Comparison of ENCODE assay signal across 11 cellular contexts in genomic region chr17:19354748-19355147, GRCh38. TPM values are rescaled to one million over a fixed set of nuclear protein-coding genes. Genes with fewer than 3 reads are reported as not detected.
A peak's percentile ranks its signal among the peaks of the same experiment; 100 is the strongest.
DNase-seq lines count a peak whose midpoint lies in the region; ATAC-seq, FAIRE-seq and TF ChIP-seq lines count a peak whose summit lies in the region.
"Had no signal": no experiment of that assay in that cellular context is flagged by ENCODE, and none has a peak within 500 bp of the region (broad histone marks: within the 10 kb centered on the region; RNA-seq: fewer than 3 reads in every experiment).

No MANE protein-coding gene starts in this region.

- intact Hi-C loops in HCT116 (cut with micrococcal nuclease): no loop called here
- intact Hi-C loops in PC-3 (cut with micrococcal nuclease): no loop called here
- intact Hi-C loops in HepG2 (cut with micrococcal nuclease; ENCODE audit: unreplicated experiment): no loop called here
- intact Hi-C loops in CD4-positive, alpha-beta T cell (cut with DNase I, micrococcal nuclease): no loop called here

- TF ChIP-seq POLR2A in HCT116 (IDR thresholded peaks at IDR 0.05; ENCODE audit: borderline replicate concordance, extremely low read depth, insufficient read depth, insufficient read length) (no peak), HepG2 (IDR thresholded peaks at IDR 0.05; ENCODE audit: insufficient read depth in 1 of 2, low read depth in 2 of 2, low read length in 2 of 2) (no peak)

- H3K4me1 ChIP-seq in HCT116 (ENCODE audit: control insufficient read depth in 1 of 2, insufficient read depth in 2 of 2, low read length in 2 of 2) (peaks cover 4 to 18% of the 10 kb centered on the region in 2 experiments; a peak in 3 of 4 replicates), PC-3 (ENCODE audit: insufficient read depth, low read length) (peaks cover 15% of the 10 kb centered on the region), fibroblast of lung (ENCODE audit: control insufficient read depth, extremely low read depth, insufficient read depth, low read length) (peaks cover 2% of the 10 kb centered on the region), HepG2 (ENCODE audit: insufficient read depth, low read length) (no peaks in the 10 kb centered on the region)
- H3K4me1 ChIP-seq: BLaER1 had no signal

- no peaks in the 10 kb centered on the region for H3K9me3 Mint-ChIP-seq in CD4-positive, alpha-beta T cell

- H3F3A ChIP-seq in PC-3 (ENCODE audit: low read length, unreplicated experiment): no peaks in the 10 kb centered on the region

- H3K4me3 Mint-ChIP-seq in CD4-positive, alpha-beta T cell: no peak overlapping the region

- H3K27ac ChIP-seq in HCT116 (ENCODE audit: low read depth, low read length) (no peak overlapping the region), PC-3 (ENCODE audit: low read length) (peak overlapping the region; percentile 17; the same call in 1 of the 2 replicates), fibroblast of lung (ENCODE audit: insufficient read depth, low read length) (no peak overlapping the region), HepG2 (ENCODE audit: extremely low read length, insufficient read depth, low read length) (no peak overlapping the region)
- no peak overlapping the region for H3K27ac ChIP-seq in CD4-positive, alpha-beta T cell (ENCODE audit: low read depth, low read length)
- H3K27ac ChIP-seq: BLaER1 had no signal

- FAIRE-seq in HepG2 (lab: Jason Lieb, UNC): no peak

- RAD21 ChIA-PET in HCT116 (lab: Charles Lee; ENCODE audit: low non-redundant PET in 1 of 2, low total read pairs in 2 of 2, uncharacterized antibody in 2 of 2, unreplicated experiment in 2 of 2): interaction anchor here in 1 of 2 experiments (0.6 kb wide), 1 partner anchor 11 kb away, joined by 3 read pairs; no protein-coding TSS in a partner anchor

- TF ChIP-seq RAD21 in HCT116 (IDR thresholded peaks at IDR 0.05; ENCODE audit: low read depth) (no peak), HepG2 (CRISPR knock-in tag; IDR thresholded peaks at IDR 0.05) (no peak)

- H3K27me3 Mint-ChIP-seq in CD4-positive, alpha-beta T cell: peaks cover 24% of the 10 kb centered on the region

- DNase-seq in HCT116 (ENCODE audit: low read depth, low spot score) (no peak), PC-3 (no peak), fibroblast of lung (ENCODE audit: low read depth in 2 of 2) (no peak), HepG2 (ENCODE audit: low spot score) (no peak), NCI-H1417 (lab: John Stamatoyannopoulos, UW) (no peak)
- DNase-seq in CD4-positive, alpha-beta T cell: no peak
- DNase-seq: AML-193, DMS53, GF-D8 had no signal

- H3K27me3 ChIP-seq in HCT116 (ENCODE audit: insufficient read depth, low read length) (no peaks in the 10 kb centered on the region), PC-3 (ENCODE audit: low read length) (no peaks in the 10 kb centered on the region), fibroblast of lung (ENCODE audit: control insufficient read depth, insufficient read depth, low read length) (no peaks in the 10 kb centered on the region), HepG2 (ENCODE audit: control insufficient read depth in 1 of 2, insufficient read depth in 2 of 2, low read length in 2 of 2) (no peaks in the 10 kb centered on the region)
- H3K27me3 ChIP-seq in CD4-positive, alpha-beta T cell (ENCODE audit: control insufficient read depth, insufficient read depth, low read length): no peaks in the 10 kb centered on the region
- H3K27me3 ChIP-seq: BLaER1 had no signal

- no peaks in the 10 kb centered on the region for H3K9me2 ChIP-seq in HCT116 (ENCODE audit: insufficient read depth)
- no peaks in the 10 kb centered on the region for H3K9me2 ChIP-seq in PC-3 (replicated peaks; ENCODE audit: low read length)

- H3K9ac ChIP-seq in HCT116 (ENCODE audit: low read length) (no peak overlapping the region), PC-3 (ENCODE audit: low read length) (no peak overlapping the region), fibroblast of lung (ENCODE audit: insufficient read depth, low read length) (no peak overlapping the region), HepG2 (ENCODE audit: insufficient read depth, low read depth, low read length) (no peak overlapping the region)
- H3K9ac ChIP-seq: BLaER1 had no signal

- CTCF ChIA-PET in HCT116 (lab: Charles Lee): interaction anchor here (1.8 to 1.9 kb wide), 2 partner anchors 8 to 92 kb away, joined by 6 to 11 read pairs; partner anchors contain the start of gene B9D1
- CTCF ChIA-PET in PC-3 (lab: Charles Lee): interaction anchor here (0.6 to 1.1 kb wide), 2 partner anchors 28 to 76 kb away, joined by 3 to 6 read pairs; no protein-coding TSS in a partner anchor
- CTCF ChIA-PET in HepG2 (lab: Yijun Ruan, JAX; ENCODE audit: low intra/inter-chr PET ratio, low total read pairs): no interaction called here
- CTCF ChIA-PET in CD4-positive, alpha-beta T cell (lab: Charles Lee): no interaction called here

- H4K20me1 ChIP-seq in HCT116 (ENCODE audit: insufficient read depth): no peaks in the 10 kb centered on the region
- no peaks in the 10 kb centered on the region for H4K20me1 ChIP-seq in PC-3 (ENCODE audit: low read length)
- H4K20me1 ChIP-seq in fibroblast of lung (ENCODE audit: control insufficient read depth, extremely low read depth, insufficient read depth, low read length): no peaks in the 10 kb centered on the region
- no peaks in the 10 kb centered on the region for H4K20me1 ChIP-seq in HepG2 (ENCODE audit: insufficient read depth, low read length)
- H4K20me1 ChIP-seq: BLaER1 had no signal

- TF ChIP-seq CTCF in HCT116 (IDR thresholded peaks at IDR 0.05 in 2 of 3, conservative IDR thresholded peaks at IDR 0.05 in 1 of 3; ENCODE audit: borderline replicate concordance in 1 of 3, insufficient read depth in 1 of 3, low read depth in 2 of 3, low read length in 2 of 3): no peak
- TF ChIP-seq CTCF in PC-3 (conservative IDR thresholded peaks at IDR 0.05; ENCODE audit: low read depth, low read length): no peak
- no peak for TF ChIP-seq CTCF in fibroblast of lung (conservative IDR thresholded peaks at IDR 0.05 in 1 of 2, IDR thresholded peaks at IDR 0.05 in 1 of 2; ENCODE audit: low read depth in 1 of 2, low read length in 2 of 2)
- TF ChIP-seq CTCF in HepG2 (CRISPR knock-in tag; IDR thresholded peaks at IDR 0.05): no peak
- no peak for TF ChIP-seq CTCF in CD4-positive, alpha-beta T cell (IDR thresholded peaks at IDR 0.05)

- no peak overlapping the region for H3K27ac Mint-ChIP-seq in CD4-positive, alpha-beta T cell

- H3K36me3 ChIP-seq in HCT116 (ENCODE audit: control insufficient read depth in 1 of 2, insufficient read depth in 2 of 2, low read length in 2 of 2): peaks cover under 1 to 10% of the 10 kb centered on the region in 2 experiments; a peak in 2 of 4 replicates
- no peaks in the 10 kb centered on the region for H3K36me3 ChIP-seq in PC-3 (ENCODE audit: low read depth, low read length)
- peaks cover 5% of the 10 kb centered on the region for H3K36me3 ChIP-seq in fibroblast of lung (ENCODE audit: control insufficient read depth, insufficient read depth, low read length)
- H3K36me3 ChIP-seq in HepG2 (replicated peaks in 1 of 2; ENCODE audit: control insufficient read depth in 1 of 2, insufficient read depth in 2 of 2, low read length in 2 of 2): peaks cover 9 to 16% of the 10 kb centered on the region in 2 experiments; a peak in 4 of 5 replicates
- H3K36me3 ChIP-seq: BLaER1 had no signal

- POLR2A ChIA-PET in HCT116 (lab: Charles Lee): no interaction called here
- POLR2A ChIA-PET in PC-3 (lab: Charles Lee; ENCODE audit: unreplicated experiment): interaction anchor here (1.1 kb wide), 1 partner anchor 23 kb away, joined by 6 read pairs; no protein-coding TSS in a partner anchor
- POLR2A ChIA-PET in HepG2 (lab: Yijun Ruan, JAX): interaction anchor here (0.8 to 1.8 kb wide), 3 partner anchors 9 to 23 kb away, joined by 3 to 5 read pairs (median 4); partner anchors contain the start of gene MAPK7
- POLR2A ChIA-PET in CD4-positive, alpha-beta T cell (lab: Charles Lee): no interaction called here

- no TSS peak for BruUV-seq in HCT116 (replicated peaks; lab: Mats Ljungman, UMichigan)
- BruUV-seq in PC-3 (replicated peaks; lab: Mats Ljungman, UMichigan): no TSS peak
- no TSS peak for BruUV-seq in HepG2 (replicated peaks; lab: Mats Ljungman, UMichigan)

- H3K9me3 ChIP-seq in HCT116 (ENCODE audit: control insufficient read depth in 1 of 2, insufficient read depth in 1 of 2, low read depth in 1 of 2, low read length in 2 of 2): no peaks in the 10 kb centered on the region
- H3K9me3 ChIP-seq in PC-3 (ENCODE audit: low read length): no peaks in the 10 kb centered on the region
- no peaks in the 10 kb centered on the region for H3K9me3 ChIP-seq in fibroblast of lung (ENCODE audit: control insufficient read depth, insufficient read depth, low read depth, low read length)
- no peaks in the 10 kb centered on the region for H3K9me3 ChIP-seq in HepG2 (ENCODE audit: low read length)
- H3K9me3 ChIP-seq in CD4-positive, alpha-beta T cell (ENCODE audit: control insufficient read depth, low read length): no peaks in the 10 kb centered on the region
- H3K9me3 ChIP-seq: BLaER1 had no signal

- H3K4me3 ChIP-seq in HCT116 (replicated peaks in 1 of 2; ENCODE audit: low read depth in 1 of 2, low read length in 2 of 2): no peak overlapping the region
- H3K4me3 ChIP-seq in PC-3 (ENCODE audit: low read length): no peak overlapping the region
- no peak overlapping the region for H3K4me3 ChIP-seq in fibroblast of lung (replicated peaks in 1 of 4; ENCODE audit: control extremely low read depth in 1 of 4, insufficient read depth in 1 of 4, low read depth in 3 of 4, low read length in 4 of 4)
- no peak overlapping the region for H3K4me3 ChIP-seq in HepG2 (replicated peaks in 1 of 3; ENCODE audit: insufficient read depth in 1 of 3, low read depth in 2 of 3, low read length in 3 of 3)
- H3K4me3 ChIP-seq: BLaER1 had no signal

- in situ Hi-C loops in HepG2 (cut with HindIII; ENCODE audit: extremely low pct_ligation_motif_present, low pct_unique_long_range_greater_than_20kb): no loop called here

- H3K36me3 Mint-ChIP-seq in CD4-positive, alpha-beta T cell (ENCODE audit: low read depth): no peaks in the 10 kb centered on the region

- H3K79me2 ChIP-seq in HCT116 (ENCODE audit: insufficient read depth, low read length) (no peaks in the 10 kb centered on the region), PC-3 (ENCODE audit: low read length) (no peaks in the 10 kb centered on the region), fibroblast of lung (ENCODE audit: control insufficient read depth, insufficient read depth, low read length) (no peaks in the 10 kb centered on the region), HepG2 (ENCODE audit: insufficient read depth, low read length) (no peaks in the 10 kb centered on the region)

- ATAC-seq in HCT116 (no peak), PC-3 (no peak), HepG2 (no peak)
- ATAC-seq in CD4-positive, alpha-beta T cell (ENCODE audit: poor library complexity): no peak

- H2AFZ ChIP-seq in HCT116 (ENCODE audit: low read depth, low read length, poor library complexity, severe bottlenecking): no peak overlapping the region
- H2AFZ ChIP-seq in PC-3 (ENCODE audit: low read length): no peak overlapping the region
- no peak overlapping the region for H2AFZ ChIP-seq in fibroblast of lung (ENCODE audit: low read length)
- H2AFZ ChIP-seq in HepG2 (ENCODE audit: low read length): no peak overlapping the region

- no peak for TF ChIP-seq EP300 in HepG2 (IDR thresholded peaks at IDR 0.05; ENCODE audit: low read depth in 2 of 2, low read length in 2 of 2)
- TF ChIP-seq EP300 in HepG2 (CRISPR knock-in tag; IDR thresholded peaks at IDR 0.05; ENCODE audit: borderline replicate concordance): no peak

- H3K4me1 Mint-ChIP-seq in CD4-positive, alpha-beta T cell (ENCODE audit: low read depth): no peaks in the 10 kb centered on the region

- 94% methylated on average over 6 of the region's 6 CpGs for WGBS in HepG2 (ENCODE audit: low lambda C conversion rate)

- 0 out of 2 replicates have a peak overlapping the region, but pooled peaks have one; percentile 21 for H3K4me2 ChIP-seq in HCT116 (ENCODE audit: low read length)
- no peak overlapping the region for H3K4me2 ChIP-seq in PC-3 (ENCODE audit: low read length)
- peak overlapping the region; percentile 35 for H3K4me2 ChIP-seq in fibroblast of lung (ENCODE audit: extremely low read depth, insufficient read depth, low read length)
- no peak overlapping the region for H3K4me2 ChIP-seq in HepG2 (ENCODE audit: low read depth, low read length)
- H3K4me2 ChIP-seq: BLaER1 had no signal

RNA-seq across cellular contexts. Expression of gene B9D1, which starts 7.8 kb away (rescaled TPM):
- total RNA-seq in HCT116 (2021; ENCODE audit: unreplicated experiment) (20.0 TPM), PC-3 (2014; rRNA removed) (42.8 and 48.0 TPM in 2 replicates), fibroblast of lung (20.8 and 38.5 TPM in 2 replicates), HepG2 (2016; rRNA removed; fragmentation: Illumina TruSeq; extraction: Trizol) (26.2 and 27.7 TPM in 2 replicates)
- polyA plus RNA-seq in HCT116 (2012): 22.5 and 31.2 TPM in 2 replicates
- polyA plus RNA-seq in fibroblast of lung (32.0 and 35.7 TPM in 2 replicates), HepG2 (2011; rRNA removed) (28.7 and 31.1 TPM in 2 replicates)
- polyA plus RNA-seq in fibroblast of lung (2012): 31.6 and 38.4 TPM in 2 replicates
- 32.5 and 35.0 TPM in 2 replicates for polyA minus RNA-seq in fibroblast of lung (ENCODE audit: low replicate concordance)
- 7.2 and 9.1 TPM in 2 replicates for total RNA-seq in HepG2 (2016; cell fraction: cytosol; rRNA removed; fragmentation: Illumina TruSeq; extraction: Trizol; ENCODE audit: low read depth)
- 28.5 TPM in 2 replicates for total RNA-seq in HepG2 (2016; cell fraction: insoluble cytoplasmic fraction; rRNA removed; fragmentation: Illumina TruSeq; extraction: Trizol)
- 9.6 and 12.5 TPM in 2 replicates for total RNA-seq in HepG2 (2016; cell fraction: membrane; rRNA removed; fragmentation: Illumina TruSeq; extraction: Trizol)
- 16.8 and 19.2 TPM in 2 replicates for total RNA-seq in HepG2 (2016; cell fraction: nucleus; rRNA removed; fragmentation: Illumina TruSeq; extraction: Trizol)
- 19.7 and 34.3 TPM in 2 replicates for polyA plus RNA-seq in HepG2 (2011; cell fraction: cytosol; rRNA removed)
- 46.3 and 48.7 TPM in 2 replicates for polyA plus RNA-seq in HepG2 (2011; cell fraction: nucleus; rRNA removed)
- 11.8 and 12.8 TPM in 2 replicates for polyA plus RNA-seq in HepG2 (2012)
- 6.7 and 10.3 TPM in 2 replicates for polyA plus RNA-seq in HepG2 (2016; cell fraction: cytosol; fragmentation: Illumina TruSeq; extraction: Trizol; ENCODE audit: low read depth)
- polyA plus RNA-seq in HepG2 (2016; cell fraction: insoluble cytoplasmic fraction; fragmentation: Illumina TruSeq; extraction: Trizol; ENCODE audit: low read depth): 27.9 and 32.0 TPM in 2 replicates
- 6.2 and 7.2 TPM in 2 replicates for polyA plus RNA-seq in HepG2 (2016; cell fraction: membrane; fragmentation: Illumina TruSeq; extraction: Trizol; ENCODE audit: low read depth)
- 31.9 and 36.2 TPM in 2 replicates for polyA plus RNA-seq in HepG2 (2016; cell fraction: nucleus; fragmentation: Illumina TruSeq; extraction: Trizol; ENCODE audit: insufficient read depth, low read depth)
- polyA minus RNA-seq in HepG2 (2011; rRNA and poly(A)+ RNA removed; ENCODE audit: low replicate concordance): 24.4 and 68.8 TPM in 2 replicates
- 7.4 and 11.4 TPM in 2 replicates for polyA minus RNA-seq in HepG2 (2011; cell fraction: cytosol; rRNA and poly(A)+ RNA removed)
- polyA minus RNA-seq in HepG2 (2011; cell fraction: nucleus; rRNA and poly(A)+ RNA removed): 19.1 and 22.0 TPM in 2 replicates
- under 1 TPM; 0.66 to 0.73 TPM for total RNA-seq in CD4-positive, alpha-beta T cell

RNA-seq across cellular contexts. Expression of gene MAPK7, which starts 23.6 kb away (rescaled TPM):
- total RNA-seq in HCT116 (2021; ENCODE audit: unreplicated experiment) (15.3 TPM), PC-3 (2014; rRNA removed) (9.8 and 18.5 TPM in 2 replicates), fibroblast of lung (10.3 and 18.8 TPM in 2 replicates), HepG2 (2016; rRNA removed; fragmentation: Illumina TruSeq; extraction: Trizol) (2.9 and 3.7 TPM in 2 replicates)
- 12.2 and 14.8 TPM in 2 replicates for polyA plus RNA-seq in HCT116 (2012)
- polyA plus RNA-seq in fibroblast of lung (12.8 and 13.8 TPM in 2 replicates), HepG2 (2011; rRNA removed) (5.9 and 6.4 TPM in 2 replicates)
- 20.8 and 22.3 TPM in 2 replicates for polyA plus RNA-seq in fibroblast of lung (2012)
- 134 and 160 TPM in 2 replicates for polyA minus RNA-seq in fibroblast of lung (ENCODE audit: low replicate concordance)
- total RNA-seq in HepG2 (2016; cell fraction: cytosol; rRNA removed; fragmentation: Illumina TruSeq; extraction: Trizol; ENCODE audit: low read depth): 2.7 and 3.5 TPM in 2 replicates
- total RNA-seq in HepG2 (2016; cell fraction: insoluble cytoplasmic fraction; rRNA removed; fragmentation: Illumina TruSeq; extraction: Trizol): 3.5 and 4.6 TPM in 2 replicates
- total RNA-seq in HepG2 (2016; cell fraction: membrane; rRNA removed; fragmentation: Illumina TruSeq; extraction: Trizol): 4.4 and 4.5 TPM in 2 replicates
- total RNA-seq in HepG2 (2016; cell fraction: nucleus; rRNA removed; fragmentation: Illumina TruSeq; extraction: Trizol): 5.1 and 5.6 TPM in 2 replicates
- polyA plus RNA-seq in HepG2 (2011; cell fraction: cytosol; rRNA removed): 2.6 TPM in 2 replicates
- polyA plus RNA-seq in HepG2 (2011; cell fraction: nucleus; rRNA removed): 15.5 and 19.3 TPM in 2 replicates
- 4.7 and 7.2 TPM in 2 replicates for polyA plus RNA-seq in HepG2 (2012)
- 2.3 and 3.1 TPM in 2 replicates for polyA plus RNA-seq in HepG2 (2016; cell fraction: cytosol; fragmentation: Illumina TruSeq; extraction: Trizol; ENCODE audit: low read depth)
- 5.8 and 8.5 TPM in 2 replicates for polyA plus RNA-seq in HepG2 (2016; cell fraction: insoluble cytoplasmic fraction; fragmentation: Illumina TruSeq; extraction: Trizol; ENCODE audit: low read depth)
- 4.2 TPM in 2 replicates for polyA plus RNA-seq in HepG2 (2016; cell fraction: membrane; fragmentation: Illumina TruSeq; extraction: Trizol; ENCODE audit: low read depth)
- 12.9 and 19.5 TPM in 2 replicates for polyA plus RNA-seq in HepG2 (2016; cell fraction: nucleus; fragmentation: Illumina TruSeq; extraction: Trizol; ENCODE audit: insufficient read depth, low read depth)
- 23.8 and 23.9 TPM in 2 replicates for polyA minus RNA-seq in HepG2 (2011; rRNA and poly(A)+ RNA removed; ENCODE audit: low replicate concordance)
- polyA minus RNA-seq in HepG2 (2011; cell fraction: cytosol; rRNA and poly(A)+ RNA removed): 4.7 and 7.5 TPM in 2 replicates
- 20.3 and 20.4 TPM in 2 replicates for polyA minus RNA-seq in HepG2 (2011; cell fraction: nucleus; rRNA and poly(A)+ RNA removed)
- total RNA-seq in CD4-positive, alpha-beta T cell: 10 to 100 TPM; 15.2 to 17.3 TPM

RNA-seq across cellular contexts. Expression of gene MFAP4, which starts 32.2 kb away (rescaled TPM):
- total RNA-seq in HCT116 (2021; ENCODE audit: unreplicated experiment) (0.52 TPM), PC-3 (2014; rRNA removed) (not detected in 2 replicates), fibroblast of lung (81.3 and 137 TPM in 2 replicates), HepG2 (2016; rRNA removed; fragmentation: Illumina TruSeq; extraction: Trizol) (not detected in 2 replicates)
- 0.16 and 0.39 TPM in 2 replicates for polyA plus RNA-seq in HCT116 (2012)
- polyA plus RNA-seq in fibroblast of lung (37.8 and 53.3 TPM in 2 replicates), HepG2 (2011; rRNA removed) (0.08 and 0.59 TPM in 2 replicates)
- polyA plus RNA-seq in fibroblast of lung (2012): 79.0 and 125 TPM in 2 replicates
- polyA minus RNA-seq in fibroblast of lung (ENCODE audit: low replicate concordance): 68.3 and 70.7 TPM in 2 replicates
- total RNA-seq in HepG2 (2016; cell fraction: cytosol; rRNA removed; fragmentation: Illumina TruSeq; extraction: Trizol; ENCODE audit: low read depth): not detected in 2 replicates
- total RNA-seq in HepG2 (2016; cell fraction: insoluble cytoplasmic fraction; rRNA removed; fragmentation: Illumina TruSeq; extraction: Trizol): 0.13 TPM in 1 of 2 replicates, not detected in the other
- not detected in 2 replicates for total RNA-seq in HepG2 (2016; cell fraction: membrane; rRNA removed; fragmentation: Illumina TruSeq; extraction: Trizol)
- not detected in 2 replicates for total RNA-seq in HepG2 (2016; cell fraction: nucleus; rRNA removed; fragmentation: Illumina TruSeq; extraction: Trizol)
- polyA plus RNA-seq in HepG2 (2011; cell fraction: cytosol; rRNA removed): 0.16 and 0.23 TPM in 2 replicates
- polyA plus RNA-seq in HepG2 (2011; cell fraction: nucleus; rRNA removed): 0.23 and 0.88 TPM in 2 replicates
- 0.27 and 0.75 TPM in 2 replicates for polyA plus RNA-seq in HepG2 (2012)
- polyA plus RNA-seq in HepG2 (2016; cell fraction: cytosol; fragmentation: Illumina TruSeq; extraction: Trizol; ENCODE audit: low read depth): not detected in 2 replicates
- not detected in 2 replicates for polyA plus RNA-seq in HepG2 (2016; cell fraction: insoluble cytoplasmic fraction; fragmentation: Illumina TruSeq; extraction: Trizol; ENCODE audit: low read depth)
- polyA plus RNA-seq in HepG2 (2016; cell fraction: membrane; fragmentation: Illumina TruSeq; extraction: Trizol; ENCODE audit: low read depth): not detected in 2 replicates
- not detected in 2 replicates for polyA plus RNA-seq in HepG2 (2016; cell fraction: nucleus; fragmentation: Illumina TruSeq; extraction: Trizol; ENCODE audit: insufficient read depth, low read depth)
- polyA minus RNA-seq in HepG2 (2011; rRNA and poly(A)+ RNA removed; ENCODE audit: low replicate concordance): 0.12 TPM in 1 of 2 replicates, not detected in the other
- polyA minus RNA-seq in HepG2 (2011; cell fraction: cytosol; rRNA and poly(A)+ RNA removed): 0.69 TPM in 1 of 2 replicates, not detected in the other
- not detected in 2 replicates for polyA minus RNA-seq in HepG2 (2011; cell fraction: nucleus; rRNA and poly(A)+ RNA removed)
- total RNA-seq in CD4-positive, alpha-beta T cell: not detected
- total RNA-seq: HT1080 had no signal

RNA-seq across cellular contexts. Expression of gene RNF112, which starts 56.3 kb away (rescaled TPM):
- total RNA-seq in HCT116 (2021; ENCODE audit: unreplicated experiment): 0.98 TPM
- polyA plus RNA-seq in HCT116 (2012): 0.81 and 1.2 TPM in 2 replicates
- total RNA-seq in PC-3 (2014; rRNA removed): 0.18 and 1.0 TPM in 2 replicates
- total RNA-seq in fibroblast of lung: 7.2 and 21.5 TPM in 2 replicates
- 1.5 and 2.8 TPM in 2 replicates for polyA plus RNA-seq in fibroblast of lung
- 3.1 and 5.4 TPM in 2 replicates for polyA plus RNA-seq in fibroblast of lung (2012)
- 4.4 and 6.4 TPM in 2 replicates for polyA minus RNA-seq in fibroblast of lung (ENCODE audit: low replicate concordance)
- not detected in 2 replicates for total RNA-seq in HepG2 (2016; rRNA removed; fragmentation: Illumina TruSeq; extraction: Trizol)
- not detected in 2 replicates for total RNA-seq in HepG2 (2016; cell fraction: cytosol; rRNA removed; fragmentation: Illumina TruSeq; extraction: Trizol; ENCODE audit: low read depth)
- total RNA-seq in HepG2 (2016; cell fraction: insoluble cytoplasmic fraction; rRNA removed; fragmentation: Illumina TruSeq; extraction: Trizol): not detected in 2 replicates
- total RNA-seq in HepG2 (2016; cell fraction: membrane; rRNA removed; fragmentation: Illumina TruSeq; extraction: Trizol): not detected in 2 replicates
- total RNA-seq in HepG2 (2016; cell fraction: nucleus; rRNA removed; fragmentation: Illumina TruSeq; extraction: Trizol): not detected in 2 replicates
- 0.01 and 0.05 TPM in 2 replicates for polyA plus RNA-seq in HepG2 (2011; rRNA removed)
- polyA plus RNA-seq in HepG2 (2011; cell fraction: cytosol; rRNA removed): 0.01 TPM in 1 of 2 replicates, not detected in the other
- 0.73 and 0.85 TPM in 2 replicates for polyA plus RNA-seq in HepG2 (2011; cell fraction: nucleus; rRNA removed)
- polyA plus RNA-seq in HepG2 (2012): 0.27 and 0.52 TPM in 2 replicates
- not detected in 2 replicates for polyA plus RNA-seq in HepG2 (2016; cell fraction: cytosol; fragmentation: Illumina TruSeq; extraction: Trizol; ENCODE audit: low read depth)
- polyA plus RNA-seq in HepG2 (2016; cell fraction: insoluble cytoplasmic fraction; fragmentation: Illumina TruSeq; extraction: Trizol; ENCODE audit: low read depth): not detected in 2 replicates
- polyA plus RNA-seq in HepG2 (2016; cell fraction: membrane; fragmentation: Illumina TruSeq; extraction: Trizol; ENCODE audit: low read depth): not detected in 2 replicates
- polyA plus RNA-seq in HepG2 (2016; cell fraction: nucleus; fragmentation: Illumina TruSeq; extraction: Trizol; ENCODE audit: insufficient read depth, low read depth): not detected in 2 replicates
- polyA minus RNA-seq in HepG2 (2011; rRNA and poly(A)+ RNA removed; ENCODE audit: low replicate concordance): 0.14 TPM in 1 of 2 replicates, not detected in the other
- not detected in 2 replicates for polyA minus RNA-seq in HepG2 (2011; cell fraction: cytosol; rRNA and poly(A)+ RNA removed)
- 0.13 TPM in 1 of 2 replicates, not detected in the other for polyA minus RNA-seq in HepG2 (2011; cell fraction: nucleus; rRNA and poly(A)+ RNA removed)
- 1 to 10 TPM; 1.4 to 1.5 TPM for total RNA-seq in CD4-positive, alpha-beta T cell
- total RNA-seq: HT1080 had no signal

Comparison
In these comparisons a context has a peak if more than half of its experiments do, and no peak if none do; other contexts are left out.
1. H3K4me2 ChIP-seq: peak in HCT116 (single experiment) and fibroblast of lung (single experiment); none in PC-3 (single experiment) and HepG2 (single experiment).
2. RNA of gene B9D1, which starts 7.8 kb away (total RNA-seq): 42.8 to 48.0 TPM in PC-3, 20.8 to 38.5 TPM in fibroblast of lung, 7.2 to 28.5 TPM in HepG2 and 20.0 TPM in HCT116 (single experiment); 0.66 to 0.73 TPM in CD4-positive, alpha-beta T cell; every median in the first group is over 4 times any median in the second.
3. RNA of gene MFAP4, which starts 32.2 kb away (total RNA-seq): 81.3 to 137 TPM in fibroblast of lung; 0.52 TPM in HCT116 (single experiment), 0.13 TPM in HepG2, not detected in PC-3 and not detected in CD4-positive, alpha-beta T cell; every median in the first group is over 10 times any median in the second.
4. CTCF ChIA-PET loops: an anchor here in HCT116 (1.8 to 1.9 kb wide) and PC-3 (0.6 to 1.1 kb wide); none called in HepG2 and CD4-positive, alpha-beta T cell.
5. POLR2A ChIA-PET loops: an anchor here in PC-3 (1.1 kb wide) and HepG2 (0.8 to 1.8 kb wide); none called in HCT116 and CD4-positive, alpha-beta T cell.